In genomic region chr1:41365320-41365633, GRCh38 we compare ENCODE assay signal across 1 cellular context.
TF ChIP-seq lines count a peak whose summit lies in the region.

No MANE protein-coding gene starts in this region.

TF ChIP-seq in GM23338, 12 proteins besides CTCF, POLR2A, EP300 and RAD21 (continued from another document):
- TF ChIP-seq, protein P1, sequence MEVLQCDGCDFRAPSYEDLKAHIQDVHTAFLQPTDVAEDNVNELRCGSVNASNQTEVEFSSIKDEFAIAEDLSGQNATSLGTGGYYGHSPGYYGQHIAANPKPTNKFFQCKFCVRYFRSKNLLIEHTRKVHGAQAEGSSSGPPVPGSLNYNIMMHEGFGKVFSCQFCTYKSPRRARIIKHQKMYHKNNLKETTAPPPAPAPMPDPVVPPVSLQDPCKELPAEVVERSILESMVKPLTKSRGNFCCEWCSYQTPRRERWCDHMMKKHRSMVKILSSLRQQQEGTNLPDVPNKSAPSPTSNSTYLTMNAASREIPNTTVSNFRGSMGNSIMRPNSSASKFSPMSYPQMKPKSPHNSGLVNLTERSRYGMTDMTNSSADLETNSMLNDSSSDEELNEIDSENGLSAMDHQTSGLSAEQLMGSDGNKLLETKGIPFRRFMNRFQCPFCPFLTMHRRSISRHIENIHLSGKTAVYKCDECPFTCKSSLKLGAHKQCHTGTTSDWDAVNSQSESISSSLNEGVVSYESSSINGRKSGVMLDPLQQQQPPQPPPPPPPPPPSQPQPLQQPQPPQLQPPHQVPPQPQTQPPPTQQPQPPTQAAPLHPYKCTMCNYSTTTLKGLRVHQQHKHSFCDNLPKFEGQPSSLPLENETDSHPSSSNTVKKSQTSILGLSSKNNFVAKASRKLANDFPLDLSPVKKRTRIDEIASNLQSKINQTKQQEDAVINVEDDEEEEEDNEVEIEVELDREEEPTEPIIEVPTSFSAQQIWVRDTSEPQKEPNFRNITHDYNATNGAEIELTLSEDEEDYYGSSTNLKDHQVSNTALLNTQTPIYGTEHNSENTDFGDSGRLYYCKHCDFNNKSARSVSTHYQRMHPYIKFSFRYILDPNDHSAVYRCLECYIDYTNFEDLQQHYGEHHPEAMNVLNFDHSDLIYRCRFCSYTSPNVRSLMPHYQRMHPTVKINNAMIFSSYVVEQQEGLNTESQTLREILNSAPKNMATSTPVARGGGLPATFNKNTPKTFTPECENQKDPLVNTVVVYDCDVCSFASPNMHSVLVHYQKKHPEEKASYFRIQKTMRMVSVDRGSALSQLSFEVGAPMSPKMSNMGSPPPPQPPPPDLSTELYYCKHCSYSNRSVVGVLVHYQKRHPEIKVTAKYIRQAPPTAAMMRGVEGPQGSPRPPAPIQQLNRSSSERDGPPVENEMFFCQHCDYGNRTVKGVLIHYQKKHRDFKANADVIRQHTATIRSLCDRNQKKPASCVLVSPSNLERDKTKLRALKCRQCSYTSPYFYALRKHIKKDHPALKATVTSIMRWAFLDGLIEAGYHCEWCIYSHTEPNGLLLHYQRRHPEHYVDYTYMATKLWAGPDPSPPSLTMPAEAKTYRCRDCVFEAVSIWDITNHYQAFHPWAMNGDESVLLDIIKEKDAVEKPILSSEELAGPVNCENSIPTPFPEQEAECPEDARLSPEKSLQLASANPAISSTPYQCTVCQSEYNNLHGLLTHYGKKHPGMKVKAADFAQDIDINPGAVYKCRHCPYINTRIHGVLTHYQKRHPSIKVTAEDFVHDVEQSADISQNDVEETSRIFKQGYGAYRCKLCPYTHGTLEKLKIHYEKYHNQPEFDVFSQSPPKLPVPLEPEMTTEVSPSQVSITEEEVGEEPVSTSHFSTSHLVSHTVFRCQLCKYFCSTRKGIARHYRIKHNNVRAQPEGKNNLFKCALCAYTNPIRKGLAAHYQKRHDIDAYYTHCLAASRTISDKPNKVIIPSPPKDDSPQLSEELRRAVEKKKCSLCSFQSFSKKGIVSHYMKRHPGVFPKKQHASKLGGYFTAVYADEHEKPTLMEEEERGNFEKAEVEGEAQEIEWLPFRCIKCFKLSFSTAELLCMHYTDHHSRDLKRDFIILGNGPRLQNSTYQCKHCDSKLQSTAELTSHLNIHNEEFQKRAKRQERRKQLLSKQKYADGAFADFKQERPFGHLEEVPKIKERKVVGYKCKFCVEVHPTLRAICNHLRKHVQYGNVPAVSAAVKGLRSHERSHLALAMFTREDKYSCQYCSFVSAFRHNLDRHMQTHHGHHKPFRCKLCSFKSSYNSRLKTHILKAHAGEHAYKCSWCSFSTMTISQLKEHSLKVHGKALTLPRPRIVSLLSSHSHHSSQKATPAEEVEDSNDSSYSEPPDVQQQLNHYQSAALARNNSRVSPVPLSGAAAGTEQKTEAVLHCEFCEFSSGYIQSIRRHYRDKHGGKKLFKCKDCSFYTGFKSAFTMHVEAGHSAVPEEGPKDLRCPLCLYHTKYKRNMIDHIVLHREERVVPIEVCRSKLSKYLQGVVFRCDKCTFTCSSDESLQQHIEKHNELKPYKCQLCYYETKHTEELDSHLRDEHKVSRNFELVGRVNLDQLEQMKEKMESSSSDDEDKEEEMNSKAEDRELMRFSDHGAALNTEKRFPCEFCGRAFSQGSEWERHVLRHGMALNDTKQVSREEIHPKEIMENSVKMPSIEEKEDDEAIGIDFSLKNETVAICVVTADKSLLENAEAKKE (CRISPR knock-in tag; IDR thresholded peaks at IDR 0.05), result no peak
